Comparison of ENCODE assay signal across 8 cellular contexts in the genomic region with DNA sequence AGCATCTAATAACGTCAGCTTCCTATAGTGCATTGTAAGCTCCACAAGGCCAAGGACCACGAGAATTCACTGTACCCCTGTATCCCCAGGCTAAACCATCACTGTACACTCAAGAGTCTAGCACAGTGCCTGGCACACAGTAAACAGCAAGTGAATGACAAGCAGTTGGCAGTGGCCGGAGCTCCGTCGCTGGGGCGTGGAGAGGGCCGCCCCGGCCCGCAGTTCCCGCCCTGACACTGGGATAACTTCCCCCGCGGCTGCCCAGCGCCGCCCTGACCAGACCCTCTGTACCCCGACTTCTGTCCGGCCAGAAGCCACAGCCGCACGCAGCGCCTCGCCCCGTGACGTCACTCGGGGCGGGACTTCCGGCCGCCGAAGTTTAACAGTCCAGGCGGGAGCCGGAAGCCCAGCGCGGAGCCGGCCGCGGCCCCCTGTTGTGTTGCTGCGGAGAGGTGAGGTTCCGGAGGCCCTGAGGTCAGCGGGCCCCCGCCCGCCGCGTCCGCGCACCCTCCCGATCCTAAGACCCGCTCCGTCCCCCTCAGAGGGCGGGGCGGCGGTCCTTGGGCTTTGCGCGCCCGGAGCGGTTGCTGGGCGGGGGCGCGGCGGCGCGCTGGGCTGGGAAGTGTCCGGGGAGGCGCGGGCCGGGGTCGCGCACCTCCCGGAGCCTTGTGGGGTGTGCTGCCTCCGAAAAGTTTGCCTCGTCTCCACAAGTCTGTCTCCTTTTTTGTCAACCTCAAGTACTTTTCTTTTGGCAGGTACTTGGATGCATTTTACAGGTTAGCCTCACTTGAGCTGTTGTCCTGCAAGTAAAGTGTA. TPM values are rescaled to one million over a fixed set of nuclear protein-coding genes. Genes with fewer than 3 reads are reported as not detected.
A peak's percentile ranks its signal among the peaks of the same experiment; 100 is the strongest.
DNase-seq lines count a peak whose midpoint lies in the region; ATAC-seq and TF ChIP-seq lines count a peak whose summit lies in the region.

A gene with protein sequence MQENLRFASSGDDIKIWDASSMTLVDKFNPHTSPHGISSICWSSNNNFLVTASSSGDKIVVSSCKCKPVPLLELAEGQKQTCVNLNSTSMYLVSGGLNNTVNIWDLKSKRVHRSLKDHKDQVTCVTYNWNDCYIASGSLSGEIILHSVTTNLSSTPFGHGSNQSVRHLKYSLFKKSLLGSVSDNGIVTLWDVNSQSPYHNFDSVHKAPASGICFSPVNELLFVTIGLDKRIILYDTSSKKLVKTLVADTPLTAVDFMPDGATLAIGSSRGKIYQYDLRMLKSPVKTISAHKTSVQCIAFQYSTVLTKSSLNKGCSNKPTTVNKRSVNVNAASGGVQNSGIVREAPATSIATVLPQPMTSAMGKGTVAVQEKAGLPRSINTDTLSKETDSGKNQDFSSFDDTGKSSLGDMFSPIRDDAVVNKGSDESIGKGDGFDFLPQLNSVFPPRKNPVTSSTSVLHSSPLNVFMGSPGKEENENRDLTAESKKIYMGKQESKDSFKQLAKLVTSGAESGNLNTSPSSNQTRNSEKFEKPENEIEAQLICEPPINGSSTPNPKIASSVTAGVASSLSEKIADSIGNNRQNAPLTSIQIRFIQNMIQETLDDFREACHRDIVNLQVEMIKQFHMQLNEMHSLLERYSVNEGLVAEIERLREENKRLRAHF (plus strand): TSS at position 409 of the 816 bp plus-strand sequence. CDS start 2,503 bp downstream, outside the sequence.

- H3K27me3 Mint-ChIP-seq in CD4-positive, alpha-beta T cell, result no peaks in the 10 kb centered on the region

- H3K27ac ChIP-seq in CD4-positive, alpha-beta T cell (ENCODE audit: low read depth, low read length), result peak within 1 kb of the TSS; percentile 90

- H3K4me3 Mint-ChIP-seq in CD4-positive, alpha-beta T cell, result peak within 1 kb of the TSS; percentile 99

- peaks cover 30% of the 10 kb centered on the region for H3K36me3 Mint-ChIP-seq in CD4-positive, alpha-beta T cell (ENCODE audit: low read depth)

- no peaks in the 10 kb centered on the region for H3K9me3 ChIP-seq in CD4-positive, alpha-beta T cell (ENCODE audit: control insufficient read depth, low read length)

- intact Hi-C loops in CD4-positive, alpha-beta T cell (cut with DNase I, micrococcal nuclease), result loop anchor here in 1 of 2 experiments (5.0 to 10.0 kb wide), 3 partner anchors 872 to 1598 kb away; partner anchors contain the start of genes LTA4H and SNRPF

- peaks cover 49% of the 10 kb centered on the region for H3K4me1 Mint-ChIP-seq in CD4-positive, alpha-beta T cell (ENCODE audit: low read depth)

- CTCF ChIA-PET in CD4-positive, alpha-beta T cell (lab: Charles Lee), result no interaction called here

- POLR2A ChIA-PET in CD4-positive, alpha-beta T cell (lab: Charles Lee), result interaction anchor here (0.9 to 1.3 kb wide), 6 partner anchors 8 to 1687 kb away, joined by 3 to 4 read pairs (median 3); partner anchors contain the start of genes AMDHD1, CCDC38 and SLC25A3

- no peaks in the 10 kb centered on the region for H3K27me3 ChIP-seq in CD4-positive, alpha-beta T cell (ENCODE audit: control insufficient read depth, insufficient read depth, low read length)

- peak; percentile 69 for ATAC-seq in CD4-positive, alpha-beta T cell (ENCODE audit: poor library complexity)
- ATAC-seq in GM19372 (IDR thresholded peaks at IDR 0.05; ENCODE audit: low read depth, unreplicated experiment) (peak; percentile 87), HG03520 (IDR thresholded peaks at IDR 0.05; ENCODE audit: unreplicated experiment) (peak; percentile 89)

- no peaks in the 10 kb centered on the region for H3K9me3 Mint-ChIP-seq in CD4-positive, alpha-beta T cell

- TF ChIP-seq CTCF in CD4-positive, alpha-beta T cell (IDR thresholded peaks at IDR 0.05), result no peak

- peak; percentile 66 to 85 (median 74) for DNase-seq in CD4-positive, alpha-beta T cell
- DNase-seq in NCI-H82 (lab: John Stamatoyannopoulos, UW), result peak; percentile 89
- peak; percentile 94 for DNase-seq in activated CD8-positive, alpha-beta memory T cell treated with anti-CD3 and anti-CD28 coated beads for 24 hours
- DNase-seq in effector CD8-positive, alpha-beta T cell (lab: John Stamatoyannopoulos, UW), result peak; percentile 72
- DNase-seq in lung microvascular endothelial cell (ENCODE audit: low read depth in 2 of 2), result peak; percentile 85 to 86
- DNase-seq in stimulated activated CD4-positive, alpha-beta T cell treated with anti-CD3 and anti-CD28 coated beads, TNF-alpha, amount 100 ng/mL, for 4 hours (ENCODE audit: low read depth in 3 of 3), result peak; percentile 59 to 74 (median 63)

- peak within 1 kb of the TSS; percentile 98 for H3K27ac Mint-ChIP-seq in CD4-positive, alpha-beta T cell

RNA-seq across cellular contexts. Expression of the gene that starts here (rescaled TPM):
- total RNA-seq in CD4-positive, alpha-beta T cell, result 10 to 100 TPM; 25.3 to 28.8 TPM
- 20.3 and 21.8 TPM in 2 replicates for total RNA-seq in lung microvascular endothelial cell

Comparison
In these comparisons a context has a peak if more than half of its experiments do, and no peak if none do; other contexts are left out.
1. Peak in every context shown above with its lines: DNase-seq, ATAC-seq and H3K27ac ChIP-seq.